Comparison of ENCODE assay signal across 20 cellular contexts in genomic region chr1:150155413-150156071, GRCh38. TPM values are rescaled to one million over a fixed set of nuclear protein-coding genes. Genes with fewer than 3 reads are reported as not detected.
DNase-seq lines count a peak whose midpoint lies in the region; ATAC-seq, FAIRE-seq and TF ChIP-seq lines count a peak whose summit lies in the region.
"Had no signal": no experiment of that assay in that cellular context is flagged by ENCODE, and none has a peak within 500 bp of the region (broad histone marks: within the 10 kb centered on the region; RNA-seq: fewer than 3 reads in every experiment).

No MANE protein-coding gene starts in this region.

- H3K4me1 ChIP-seq in Peyer's patch: peaks cover 0 to 49% (median 8%) of the 10 kb centered on the region in 4 donors
- H3K4me1 ChIP-seq in gastroesophageal sphincter: peaks cover 19 to 97% (median 24%) of the 10 kb centered on the region in 3 donors
- no peaks in the 10 kb centered on the region for H3K4me1 ChIP-seq in pancreas

- DNase-seq in T-helper 2 cell treated with Interferon-gamma antibody and Interleukin-4, amounts not matched to agents 5 μg/mL and 100 μg/mL, for 36 hours (ENCODE audit: low spot score): no peak
- DNase-seq in T-helper 2 cell (no peak), Peyer's patch (peak in 1 of 3 donors; percentile 25), pancreas (no peak), globus pallidus (ENCODE audit: low spot score) (no peak)
- no peak for DNase-seq in stimulated activated effector memory CD8-positive, alpha-beta T cell treated with anti-CD3 and anti-CD28 coated beads, Interleukin-12 subunit alpha, Interleukin-12 subunit beta, amount 100 ng/mL, for 72 hours (ENCODE audit: low spot score in 2 of 2)
- no peak for DNase-seq in stimulated activated CD4-positive, alpha-beta T cell treated with anti-CD3 and anti-CD28 coated beads, Interleukin-2, amount 100 ng/mL, for 24 hours
- DNase-seq: activated CD4-positive, alpha-beta T cell treated with anti-CD3 and anti-CD28 coated beads for 48 hours; activated effector memory CD4-positive, alpha-beta T cell treated with anti-CD3 and anti-CD28 coated beads, Interleukin-2, amount 50 U/mL, for 16 hours; brain microvascular endothelial cell; H7; NCI-H187; NCI-H524 treated with DMSO at 0.1 percent for 48 hours; RPMI8226; stimulated activated CD4-positive, alpha-beta T cell treated with anti-CD3 and anti-CD28 coated beads, Interleukin-4, amount 100 ng/mL, for 4 hours; stimulated activated naive CD4-positive, alpha-beta T cell had no signal

- TF ChIP-seq CTCF in Peyer's patch (IDR thresholded peaks at IDR 0.05) (no peak), gastroesophageal sphincter (IDR thresholded peaks at IDR 0.05) (peak in 1 of 4 experiments; percentile 18), pancreas (IDR thresholded peaks at IDR 0.05) (no peak)

- H3K27ac Mint-ChIP-seq in T-helper 2 cell treated with Interferon-gamma antibody and Interleukin-4, amounts not matched to agents 5 μg/mL and 100 μg/mL, for 36 hours: peak overlapping the region; percentile 14
- H3K27ac Mint-ChIP-seq in stimulated activated effector memory CD8-positive, alpha-beta T cell treated with anti-CD3 and anti-CD28 coated beads, Interleukin-12 subunit alpha, Interleukin-12 subunit beta, amount 100 ng/mL, for 72 hours: peak overlapping the region; percentile 58

- intact Hi-C loops in pancreas (cut with DNase I): loop anchor here in 1 of 3 donors (10.0 kb wide), 1 partner anchor 61 kb away; no protein-coding TSS in a partner anchor

- peaks cover 5% of the 10 kb centered on the region for H3K27me3 Mint-ChIP-seq in T-helper 2 cell treated with Interferon-gamma antibody and Interleukin-4, amounts not matched to agents 5 μg/mL and 100 μg/mL, for 36 hours (ENCODE audit: low read depth)

- H3K4me1 Mint-ChIP-seq in T-helper 2 cell treated with Interferon-gamma antibody and Interleukin-4, amounts not matched to agents 5 μg/mL and 100 μg/mL, for 36 hours (ENCODE audit: low read depth): peaks cover 49% of the 10 kb centered on the region
- H3K4me1 Mint-ChIP-seq in stimulated activated effector memory CD8-positive, alpha-beta T cell treated with anti-CD3 and anti-CD28 coated beads, Interleukin-12 subunit alpha, Interleukin-12 subunit beta, amount 100 ng/mL, for 72 hours: peaks cover 75% of the 10 kb centered on the region

- no peaks in the 10 kb centered on the region for H3K9me3 ChIP-seq in Peyer's patch
- H3K9me3 ChIP-seq in gastroesophageal sphincter: no peaks in the 10 kb centered on the region
- no peaks in the 10 kb centered on the region for H3K9me3 ChIP-seq in pancreas
- H3K9me3 ChIP-seq: right atrium auricular region had no signal

- H3K36me3 ChIP-seq in Peyer's patch (peaks cover 0 to 29% (median 0%) of the 10 kb centered on the region in 3 donors), gastroesophageal sphincter (peaks cover 3 to 75% of the 10 kb centered on the region in 2 donors), pancreas (no peaks in the 10 kb centered on the region)

- H3K4me3 ChIP-seq in Peyer's patch (no peak overlapping the region), gastroesophageal sphincter (peak overlapping the region in 1 of 2 donors; percentile 92), pancreas (no peak overlapping the region)
- H3K4me3 ChIP-seq: right atrium auricular region had no signal

- H3K27ac ChIP-seq in Peyer's patch (peak overlapping the region in 3 of 4 donors; percentile 26 to 93 (median 29)), gastroesophageal sphincter (peak overlapping the region; percentile 97 to 99 (median 98)), pancreas (no peak overlapping the region)
- H3K27ac ChIP-seq: 22Rv1, brain microvascular endothelial cell had no signal

- WGBS in gastroesophageal sphincter (ENCODE audit: low coverage in 1 of 2), 2 donors: 47 to 48% methylated on average over 4 to 7 of the region's 13 CpGs
- WGBS in pancreas, 2 donors: 90 to 92% methylated on average over 13 of the region's 13 CpGs

- H3K27me3 ChIP-seq in Peyer's patch: no peaks in the 10 kb centered on the region
- no peaks in the 10 kb centered on the region for H3K27me3 ChIP-seq in gastroesophageal sphincter
- H3K27me3 ChIP-seq in pancreas: no peaks in the 10 kb centered on the region
- H3K27me3 ChIP-seq: brain microvascular endothelial cell, right atrium auricular region had no signal

- H3K9me3 Mint-ChIP-seq in T-helper 2 cell treated with Interferon-gamma antibody and Interleukin-4, amounts not matched to agents 5 μg/mL and 100 μg/mL, for 36 hours: no peaks in the 10 kb centered on the region
- no peaks in the 10 kb centered on the region for H3K9me3 Mint-ChIP-seq in stimulated activated effector memory CD8-positive, alpha-beta T cell treated with anti-CD3 and anti-CD28 coated beads, Interleukin-12 subunit alpha, Interleukin-12 subunit beta, amount 100 ng/mL, for 72 hours

- FAIRE-seq in pancreas (lab: Jason Lieb, UNC): no peak
- FAIRE-seq: keratinocyte had no signal

- TF ChIP-seq EP300 in gastroesophageal sphincter (IDR thresholded peaks at IDR 0.05): no peak

- ATAC-seq in gastroesophageal sphincter (no peak), pancreas (no peak)
- ATAC-seq in stimulated activated effector memory CD8-positive, alpha-beta T cell treated with anti-CD3 and anti-CD28 coated beads, Interleukin-12 subunit alpha, Interleukin-12 subunit beta, amount 100 ng/mL, for 72 hours: no peak

- H3K36me3 Mint-ChIP-seq in T-helper 2 cell treated with Interferon-gamma antibody and Interleukin-4, amounts not matched to agents 5 μg/mL and 100 μg/mL, for 36 hours (ENCODE audit: low read depth): peaks cover 83% of the 10 kb centered on the region
- peaks cover 98% of the 10 kb centered on the region for H3K36me3 Mint-ChIP-seq in stimulated activated effector memory CD8-positive, alpha-beta T cell treated with anti-CD3 and anti-CD28 coated beads, Interleukin-12 subunit alpha, Interleukin-12 subunit beta, amount 100 ng/mL, for 72 hours

- H3K4me3 Mint-ChIP-seq in T-helper 2 cell treated with Interferon-gamma antibody and Interleukin-4, amounts not matched to agents 5 μg/mL and 100 μg/mL, for 36 hours: no peak overlapping the region
- H3K4me3 Mint-ChIP-seq in stimulated activated effector memory CD8-positive, alpha-beta T cell treated with anti-CD3 and anti-CD28 coated beads, Interleukin-12 subunit alpha, Interleukin-12 subunit beta, amount 100 ng/mL, for 72 hours: no peak overlapping the region

- no peak for TF ChIP-seq POLR2A in Peyer's patch (IDR thresholded peaks at IDR 0.05)
- no peak for TF ChIP-seq POLR2A in gastroesophageal sphincter (IDR thresholded peaks at IDR 0.05)

RNA-seq across cellular contexts. Expression of gene PLEKHO1, which starts 5.8 kb away (rescaled TPM):
- 100 to 1,000 TPM in 1 of 4 donors, 10 to 100 TPM in 3; 12.6 to 106 (median 29.6) TPM for total RNA-seq in Peyer's patch
- 100 to 1,000 TPM; 217 to 358 (median 228) TPM for total RNA-seq in gastroesophageal sphincter
- 10 to 100 TPM in 2 of 6 donors, 1 to 10 TPM in 4; 1.2 to 16.1 (median 3.3) TPM for total RNA-seq in pancreas
- 10 to 100 TPM; 10.6 to 12.8 TPM for polyA plus RNA-seq in pancreas

Comparison
In these comparisons a context has a peak if more than half of its experiments do, and no peak if none do; other contexts are left out.
1. H3K27ac ChIP-seq: peak in Peyer's patch (3 of 4) and gastroesophageal sphincter (4 of 4); none in pancreas (0 of 4).